22 cellular contexts compared by ENCODE assay signal in the genomic region with DNA sequence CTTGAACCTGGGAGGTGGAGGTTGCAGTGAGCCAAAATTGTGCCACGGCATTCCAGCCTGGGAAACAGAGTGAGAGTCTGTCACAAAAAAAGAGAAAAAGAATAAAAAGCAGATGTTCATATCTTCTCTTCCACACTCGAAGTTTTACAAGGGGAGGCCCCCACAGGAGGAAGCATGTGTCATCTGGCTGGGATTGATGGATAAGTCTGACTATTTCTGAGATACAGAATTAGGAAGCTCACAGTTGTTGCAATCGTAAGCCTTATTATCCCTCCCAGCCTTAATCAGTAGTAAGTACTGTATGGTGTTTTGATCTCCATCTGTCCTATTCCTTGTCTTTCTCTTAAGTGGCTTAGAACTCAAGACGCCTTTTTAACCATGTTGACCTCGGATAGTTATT.
"Had no signal": no experiment of that assay in that cellular context is flagged by ENCODE, and none has a peak within 500 bp of the region (broad histone marks: within the 10 kb centered on the region; RNA-seq: fewer than 3 reads in every experiment).

No MANE protein-coding gene starts in this region.

- FAIRE-seq: endometrium, frontal cortex had no signal

- ATAC-seq: left lung; natural killer cell; stimulated activated naive B cell treated with anti-CD40 and anti-IgM and Interleukin-4, amounts not matched to agents 10 μg/mL and 1 μg/mL and 100 μg/mL, for 72 hours had no signal

- H3K4me1 ChIP-seq: ascending aorta, left lung, sigmoid colon, vagina had no signal

- H3K4me3 ChIP-seq: ascending aorta, hepatocyte, left lung, sigmoid colon, vagina had no signal

- DNase-seq: activated CD4-positive, alpha-beta memory T cell treated with anti-CD3 and anti-CD28 coated beads, Interleukin-2, amount 10 ng/mL, durations not matched to agents 7 days and 5 days; activated CD4-positive, alpha-beta T cell treated with anti-CD3 and anti-CD28 coated beads for 48 hours; activated effector memory CD4-positive, alpha-beta T cell treated with anti-CD3 and anti-CD28 coated beads, Interleukin-2, amount 50 U/mL, for 16 hours; activated naive CD4-positive, alpha-beta T cell treated with anti-CD3 and anti-CD28 coated beads, Interleukin-2, amount 50 U/mL, for 16 hours; brain microvascular endothelial cell; caudate nucleus; effector CD4-positive, alpha-beta T cell; glutamatergic neuron; kidney glomerular epithelial cell; left lung; natural killer cell; retina; sigmoid colon; stimulated activated CD4-positive, alpha-beta T cell treated with anti-CD3 and anti-CD28 coated beads, Interleukin-2, amount 100 ng/mL, for 48 hours; stimulated activated CD8-positive, alpha-beta memory T cell treated with anti-CD3 and anti-CD28 coated beads, Interleukin-4, amount 100 ng/mL, for 48 hours; stimulated activated naive B cell treated with anti-CD40 and anti-IgM and Interleukin-4, amounts not matched to agents 10 μg/mL and 1 μg/mL and 100 μg/mL, for 72 hours; trophoblast cell had no signal

- H3K27me3 ChIP-seq: ascending aorta, brain microvascular endothelial cell, hepatocyte, left lung, sigmoid colon, vagina had no signal

- H3K27ac ChIP-seq: ascending aorta, brain microvascular endothelial cell, hepatocyte, left lung, sigmoid colon, vagina had no signal

- H3K36me3 ChIP-seq: ascending aorta, brain microvascular endothelial cell, left lung, sigmoid colon, vagina had no signal

- H3K9me3 ChIP-seq: ascending aorta, left lung, sigmoid colon, vagina had no signal
